26 cellular contexts compared by ENCODE assay signal in genomic region chr17:76471498-76472257, GRCh38. TPM values are rescaled to one million over a fixed set of nuclear protein-coding genes. Genes with fewer than 3 reads are reported as not detected.
DNase-seq lines count a peak whose midpoint lies in the region; ATAC-seq and TF ChIP-seq lines count a peak whose summit lies in the region.
"Had no signal": no experiment of that assay in that cellular context is flagged by ENCODE, and none has a peak within 500 bp of the region (broad histone marks: within the 10 kb centered on the region; RNA-seq: fewer than 3 reads in every experiment).

No MANE protein-coding gene starts in this region.

- POLR2A ChIA-PET in RWPE1 (lab: Yijun Ruan, JAX; ENCODE audit: low non-redundant PET) = no interaction called here

- no peaks in the 10 kb centered on the region for H3K27me3 ChIP-seq in lower lobe of right lung (ENCODE audit: low read depth)

- peaks cover 35 to 45% of the 10 kb centered on the region in 2 donors for H3K36me3 Mint-ChIP-seq in stimulated activated naive B cell treated with anti-CD40 and anti-IgM and Interleukin-4, amounts not matched to agents 10 μg/mL and 1 μg/mL and 100 μg/mL, for 72 hours

- TF ChIP-seq CTCF in RWPE1 (conservative IDR thresholded peaks at IDR 0.05; ENCODE audit: low read depth) (no peak), coronary artery (IDR thresholded peaks at IDR 0.05) (no peak), lower lobe of right lung (IDR thresholded peaks at IDR 0.05) (no peak)

- intact Hi-C loops in lower lobe of right lung (cut with DNase I) = no loop called here

- no peaks in the 10 kb centered on the region for H3K9me3 ChIP-seq in lower lobe of right lung
- H3K9me3 ChIP-seq: A549, Caco-2 had no signal

- no peaks in the 10 kb centered on the region for H3K9me3 Mint-ChIP-seq in stimulated activated naive B cell treated with anti-CD40 and anti-IgM and Interleukin-4, amounts not matched to agents 10 μg/mL and 1 μg/mL and 100 μg/mL, for 72 hours
- H3K9me3 Mint-ChIP-seq: CD8-positive, alpha-beta T cell had no signal

- no peak overlapping the region for H3K4me3 Mint-ChIP-seq in stimulated activated naive B cell treated with anti-CD40 and anti-IgM and Interleukin-4, amounts not matched to agents 10 μg/mL and 1 μg/mL and 100 μg/mL, for 72 hours
- H3K4me3 Mint-ChIP-seq: CD8-positive, alpha-beta T cell had no signal

- H3K27ac ChIP-seq in RWPE1 (peak overlapping the region; percentile 18; the same call in 1 of the 2 replicates), coronary artery (no peak overlapping the region), lower lobe of right lung (no peak overlapping the region)
- H3K27ac ChIP-seq: A549, C4-2B, KMS-11, SK-N-MC had no signal

- H3K27me3 Mint-ChIP-seq in stimulated activated naive B cell treated with anti-CD40 and anti-IgM and Interleukin-4, amounts not matched to agents 10 μg/mL and 1 μg/mL and 100 μg/mL, for 72 hours = no peaks in the 10 kb centered on the region

- ATAC-seq in lower lobe of right lung (no peak), HG02973 (IDR thresholded peaks at IDR 0.05; ENCODE audit: unreplicated experiment) (no peak), HG03439 (IDR thresholded peaks at IDR 0.05; ENCODE audit: unreplicated experiment) (no peak), GM18873 (IDR thresholded peaks at IDR 0.05; ENCODE audit: low FRiP score, unreplicated experiment) (no peak)
- no peak for ATAC-seq in stimulated activated naive B cell treated with anti-CD40 and anti-IgM and Interleukin-4, amounts not matched to agents 10 μg/mL and 1 μg/mL and 100 μg/mL, for 72 hours (replicated peaks)
- ATAC-seq: A549; CD8-positive, alpha-beta T cell; GM12878; Panc1 had no signal

- H3K4me1 ChIP-seq in lower lobe of right lung = no peaks in the 10 kb centered on the region
- H3K4me1 ChIP-seq: A549 had no signal

- peaks cover 22 to 48% of the 10 kb centered on the region in 2 donors for H3K4me1 Mint-ChIP-seq in stimulated activated naive B cell treated with anti-CD40 and anti-IgM and Interleukin-4, amounts not matched to agents 10 μg/mL and 1 μg/mL and 100 μg/mL, for 72 hours

- DNase-seq in RWPE1 (ENCODE audit: low spot score) (no peak), coronary artery (ENCODE audit: low spot score) (peak; percentile 71), lower lobe of right lung (peak; percentile 24)
- no peak for DNase-seq in stimulated activated naive B cell treated with anti-CD40 and anti-IgM and Interleukin-4, amounts not matched to agents 10 μg/mL and 1 μg/mL and 100 μg/mL, for 72 hours
- DNase-seq: Caco-2; CD8-positive, alpha-beta T cell; DMS 273 treated with DMSO at 0.1 percent for 48 hours; DMS79; EL; GDM1; MM.1S; NCI-H2029 treated with DMSO at 0.1 percent for 48 hours; NCI-H2227 treated with DMSO at 0.1 percent for 48 hours; NCI-H69; SIG-M5 had no signal

- CTCF ChIA-PET in RWPE1 (lab: Yijun Ruan, JAX) = interaction anchor here (0.6 kb wide), 1 partner anchor 167 kb away, joined by 4 read pairs; no protein-coding TSS in a partner anchor

- H3K27ac Mint-ChIP-seq in stimulated activated naive B cell treated with anti-CD40 and anti-IgM and Interleukin-4, amounts not matched to agents 10 μg/mL and 1 μg/mL and 100 μg/mL, for 72 hours = peak overlapping the region; percentile 78
- H3K27ac Mint-ChIP-seq: CD8-positive, alpha-beta T cell had no signal

- no peak overlapping the region for H3K4me3 ChIP-seq in coronary artery
- no peak overlapping the region for H3K4me3 ChIP-seq in lower lobe of right lung
- H3K4me3 ChIP-seq: A549, GM12878, SK-N-MC had no signal

- H3K36me3 ChIP-seq in lower lobe of right lung = peaks cover 53% of the 10 kb centered on the region

RNA-seq across cellular contexts. Expression of gene AANAT, which starts 4.3 kb away (rescaled TPM):
- total RNA-seq in lower lobe of right lung = not detected
- total RNA-seq: Caco-2; CD8-positive, alpha-beta T cell; NCI-H460; OCI-LY7 had no signal

RNA-seq across cellular contexts. Expression of gene UBE2O, which starts 18.7 kb away (rescaled TPM):
- total RNA-seq in lower lobe of right lung = 18.2 TPM

RNA-seq across cellular contexts. Expression of gene RHBDF2, which starts 29.5 kb away (rescaled TPM):
- 47.8 TPM for total RNA-seq in lower lobe of right lung

Comparison
In these comparisons a context has a peak if more than half of its experiments do, and no peak if none do; other contexts are left out.
1. DNase-seq: peak in coronary artery (single experiment) and lower lobe of right lung (single experiment); none in RWPE1 (single experiment) and stimulated activated naive B cell treated with anti-CD40 and anti-IgM and Interleukin-4, amounts not matched to agents 10 μg/mL and 1 μg/mL and 100 μg/mL, for 72 hours (single experiment).